21 cellular contexts compared by ENCODE assay signal in genomic region chr11:17752144-17752543, GRCh38. TPM values are rescaled to one million over a fixed set of nuclear protein-coding genes. Genes with fewer than 3 reads are reported as not detected.
"Had no signal": no experiment of that assay in that cellular context is flagged by ENCODE, and none has a peak within 500 bp of the region (broad histone marks: within the 10 kb centered on the region; RNA-seq: fewer than 3 reads in every experiment).

No MANE protein-coding gene starts in this region.

- H3K27ac ChIP-seq: hepatocyte, prostate gland, tibial artery had no signal

- DNase-seq: activated B cell treated with CpG ODN at 0.5 μM for 24 hours; activated CD4-positive, alpha-beta memory T cell treated with anti-CD3 and anti-CD28 coated beads, Interleukin-2, amount 10 ng/mL, durations not matched to agents 7 days and 5 days; activated CD4-positive, alpha-beta T cell treated with anti-CD3 and anti-CD28 coated beads for 48 hours; activated CD8-positive, alpha-beta memory T cell treated with anti-CD3 and anti-CD28 coated beads, Interleukin-2, amount 10 ng/mL, durations not matched to agents 7 days and 5 days; activated naive CD4-positive, alpha-beta T cell treated with anti-CD3 and anti-CD28 coated beads for 36 hours; activated naive CD8-positive, alpha-beta T cell treated with anti-CD3 and anti-CD28 coated beads, Interleukin-2, amount 50 U/mL, for 24 hours; effector CD8-positive, alpha-beta T cell; left colon; stimulated activated naive CD8-positive, alpha-beta T cell treated with anti-CD3 and anti-CD28 coated beads, Interleukin-15, Interleukin-2, amounts not matched to agents 100 U/mL and 50 U/mL, for 24 hours; substantia nigra; T-helper 1 cell; T-helper 9 cell; tibial artery had no signal

- H3K27me3 ChIP-seq: hepatocyte had no signal

- H3K4me3 ChIP-seq: hepatocyte, prostate gland, tibial artery had no signal

- H3K4me1 ChIP-seq: prostate gland, tibial artery had no signal

- FAIRE-seq: urothelium cell line had no signal

- H3K9me3 ChIP-seq: prostate gland, tibial artery had no signal

- ATAC-seq: activated CD8-positive, alpha-beta memory T cell treated with anti-CD3 and anti-CD28 coated beads, Interleukin-2, amount 10 ng/mL, durations not matched to agents 7 days and 5 days; activated naive CD8-positive, alpha-beta T cell treated with anti-CD3 and anti-CD28 coated beads, Interleukin-2, amount 50 U/mL, for 24 hours; esophagus mucosa; left colon; right cardiac atrium; stimulated activated naive CD8-positive, alpha-beta T cell treated with anti-CD3 and anti-CD28 coated beads, Interleukin-15, Interleukin-2, amounts not matched to agents 100 U/mL and 50 U/mL, for 24 hours had no signal

- H3K36me3 ChIP-seq: prostate gland, tibial artery had no signal

- H3K4me2 ChIP-seq: hepatocyte had no signal

RNA-seq across cellular contexts. Expression of gene KCNC1, which starts 17.6 kb away (rescaled TPM):
- total RNA-seq: activated B cell treated with CpG ODN at 0.5 μM for 24 hours; activated CD4-positive, alpha-beta memory T cell treated with anti-CD3 and anti-CD28 coated beads, Interleukin-2, amount 10 ng/mL, durations not matched to agents 7 days and 5 days; activated CD8-positive, alpha-beta memory T cell treated with anti-CD3 and anti-CD28 coated beads, Interleukin-2, amount 10 ng/mL, durations not matched to agents 7 days and 5 days; activated naive CD4-positive, alpha-beta T cell treated with anti-CD3 and anti-CD28 coated beads for 36 hours; activated T-helper 2 cell treated with anti-CD3 and anti-CD28 coated beads, Interferon-gamma antibody, Interleukin-2, Interleukin-4, amounts not matched to agents 10 μg/mL and 5 μg/mL and 100 μg/mL, durations not matched to agents 14 hours and 24 hours and 36 hours; esophagus mucosa; lung microvascular endothelial cell had no signal

RNA-seq across cellular contexts. Expression of gene MYOD1, which starts 32.8 kb away (rescaled TPM):
- total RNA-seq: activated B cell treated with CpG ODN at 0.5 μM for 24 hours; activated CD4-positive, alpha-beta memory T cell treated with anti-CD3 and anti-CD28 coated beads, Interleukin-2, amount 10 ng/mL, durations not matched to agents 7 days and 5 days; activated CD8-positive, alpha-beta memory T cell treated with anti-CD3 and anti-CD28 coated beads, Interleukin-2, amount 10 ng/mL, durations not matched to agents 7 days and 5 days; activated naive CD4-positive, alpha-beta T cell treated with anti-CD3 and anti-CD28 coated beads for 36 hours; activated T-helper 2 cell treated with anti-CD3 and anti-CD28 coated beads, Interferon-gamma antibody, Interleukin-2, Interleukin-4, amounts not matched to agents 10 μg/mL and 5 μg/mL and 100 μg/mL, durations not matched to agents 14 hours and 24 hours and 36 hours; esophagus mucosa; hepatocyte; left colon; lung microvascular endothelial cell; mesothelial cell of epicardium; right cardiac atrium had no signal
